ENCODE assay signal across 29 cellular contexts in the genomic region with DNA sequence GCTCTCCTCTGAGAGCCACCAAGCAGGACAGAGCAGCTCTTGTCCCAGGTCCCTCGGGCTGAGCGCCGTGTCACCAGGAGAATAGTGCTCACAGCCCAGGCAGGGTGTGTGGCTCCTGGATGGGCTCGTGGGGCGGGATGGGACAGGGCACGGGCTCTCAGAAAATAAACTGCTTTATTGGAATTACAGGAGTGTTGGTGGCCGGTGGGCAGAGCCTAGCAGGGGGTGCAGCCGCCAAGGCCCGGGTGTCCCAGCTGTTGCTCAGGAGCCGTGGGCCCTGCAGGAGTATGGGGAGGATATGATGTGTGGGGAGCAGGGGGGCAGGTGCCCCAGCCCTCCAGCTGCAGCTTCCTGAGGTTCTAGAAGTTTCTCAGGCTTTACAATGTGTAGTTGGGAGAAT. TPM values are rescaled to one million over a fixed set of nuclear protein-coding genes. Genes with fewer than 3 reads are reported as not detected.
A peak's percentile ranks its signal among the peaks of the same experiment; 100 is the strongest.
DNase-seq lines count a peak whose midpoint lies in the region; ATAC-seq and TF ChIP-seq lines count a peak whose summit lies in the region.
"Had no signal": no experiment of that assay in that cellular context is flagged by ENCODE, and none has a peak within 500 bp of the region (broad histone marks: within the 10 kb centered on the region; RNA-seq: fewer than 3 reads in every experiment).

No MANE protein-coding gene starts in this region.

- no peak for TF ChIP-seq CTCF in cardiac muscle cell (IDR thresholded peaks at IDR 0.05; ENCODE audit: low read depth, low read length)
- TF ChIP-seq CTCF in gastroesophageal sphincter (IDR thresholded peaks at IDR 0.05) = no peak
- TF ChIP-seq CTCF in psoas muscle (IDR thresholded peaks at IDR 0.05) = no peak
- no peak for TF ChIP-seq CTCF in upper lobe of right lung (IDR thresholded peaks at IDR 0.05)

- TF ChIP-seq EP300 in gastroesophageal sphincter (IDR thresholded peaks at IDR 0.05) = no peak

- no peak overlapping the region for H3K4me3 ChIP-seq in cardiac muscle cell
- no peak overlapping the region for H3K4me3 ChIP-seq in gastroesophageal sphincter
- H3K4me3 ChIP-seq in psoas muscle = peak overlapping the region; percentile 42
- no peak overlapping the region for H3K4me3 ChIP-seq in upper lobe of right lung
- H3K4me3 ChIP-seq: SK-N-MC had no signal

- no peaks in the 10 kb centered on the region for H3K9me3 ChIP-seq in cardiac muscle cell (ENCODE audit: low read depth)
- H3K9me3 ChIP-seq in gastroesophageal sphincter = peaks cover 0 to 13% (median 0%) of the 10 kb centered on the region in 3 donors
- no peaks in the 10 kb centered on the region for H3K9me3 ChIP-seq in psoas muscle
- H3K9me3 ChIP-seq in upper lobe of right lung = peaks cover 6% of the 10 kb centered on the region

- H3K27me3 ChIP-seq in cardiac muscle cell (no peaks in the 10 kb centered on the region), gastroesophageal sphincter (no peaks in the 10 kb centered on the region), psoas muscle (ENCODE audit: insufficient read depth in 3 of 3, low read length in 2 of 3) (no peaks in the 10 kb centered on the region), upper lobe of right lung (no peaks in the 10 kb centered on the region)

- H3K36me3 ChIP-seq in cardiac muscle cell (no peaks in the 10 kb centered on the region), gastroesophageal sphincter (peaks cover 0 to 84% of the 10 kb centered on the region in 2 donors), psoas muscle (ENCODE audit: insufficient read depth in 1 of 2, low read depth in 1 of 2) (peaks cover 0 to 21% of the 10 kb centered on the region in 2 donors), upper lobe of right lung (peaks cover 4% of the 10 kb centered on the region)

- H3K4me1 ChIP-seq in cardiac muscle cell (ENCODE audit: low read depth) (peaks cover 9% of the 10 kb centered on the region), gastroesophageal sphincter (peaks cover 0 to 23% (median 16%) of the 10 kb centered on the region in 3 donors), psoas muscle (peaks cover 19% of the 10 kb centered on the region), upper lobe of right lung (peaks cover 4% of the 10 kb centered on the region)

- WGBS in gastroesophageal sphincter (ENCODE audit: low coverage in 1 of 2), 2 donors = 79% methylated on average over 5 of the region's 10 CpGs; no CpG with 5 or more reads in 1 of the 2 donors
- WGBS in psoas muscle, 3 donors = 53 to 68% (median 63%) methylated on average over 10 of the region's 10 CpGs

- no peak for TF ChIP-seq POLR2A in gastroesophageal sphincter (IDR thresholded peaks at IDR 0.05)

- intact Hi-C loops in left cardiac atrium (cut with DNase I) = no loop called here
- intact Hi-C loops in psoas muscle (cut with DNase I) = no loop called here
- intact Hi-C loops in upper lobe of right lung (cut with DNase I) = no loop called here

- DNase-seq in cardiac muscle cell (ENCODE audit: low read depth in 1 of 2, low spot score in 1 of 2) = no peak
- DNase-seq in left cardiac atrium = no peak
- no peak for DNase-seq in psoas muscle
- no peak for DNase-seq in upper lobe of right lung
- DNase-seq in Ammon's horn (ENCODE audit: low spot score) = no peak
- DNase-seq in amniotic stem cell (lab: John Stamatoyannopoulos, UW) = no peak
- DNase-seq: 8988T; activated CD4-positive, alpha-beta memory T cell treated with anti-CD3 and anti-CD28 coated beads for 36 hours; activated CD8-positive, alpha-beta memory T cell treated with anti-CD3 and anti-CD28 coated beads, Interleukin-2, amount 50 U/mL, for 4 hours; CD4-positive, alpha-beta memory T cell; central memory CD4-positive, alpha-beta T cell; DMS 273 treated with DMSO at 0.1 percent for 48 hours; IMR-90; naive B cell; NCI-H446 treated with DMSO at 0.1 percent for 48 hours; stimulated activated CD4-positive, alpha-beta T cell treated with anti-CD3 and anti-CD28 coated beads, Interleukin-2, amount 100 ng/mL, for 48 hours had no signal

- H3K27ac ChIP-seq in cardiac muscle cell (peak overlapping the region; percentile 92), gastroesophageal sphincter (peak overlapping the region in 3 of 4 donors; percentile 69 to 74 (median 73)), psoas muscle (peak overlapping the region; percentile 91), upper lobe of right lung (peak overlapping the region; percentile 53)
- H3K27ac ChIP-seq: SK-N-MC had no signal

- ATAC-seq in left cardiac atrium (no peak), gastroesophageal sphincter (no peak), psoas muscle (peak in 1 of 4 donors; percentile 42), upper lobe of right lung (no peak), GM21360 (IDR thresholded peaks at IDR 0.05; ENCODE audit: unreplicated experiment) (no peak)
- ATAC-seq: activated CD4-positive, CD25-positive, alpha-beta regulatory T cell treated with anti-CD3 and anti-CD28 coated beads, Interleukin-2, amount 50 U/mL, for 24 hours; activated T-helper 17 cell treated with anti-CD3 and anti-CD28 coated beads, Interleukin-2, amount 50 U/mL, for 72 hours had no signal

RNA-seq across cellular contexts. Expression of gene TELO2, which starts 17.1 kb away (rescaled TPM):
- total RNA-seq in cardiac muscle cell = 48.2 and 51.6 TPM in 2 replicates
- 50.7 and 58.7 TPM in 2 replicates for polyA plus RNA-seq in cardiac muscle cell
- total RNA-seq in left cardiac atrium = 10 to 100 TPM; 17.9 to 22.2 TPM
- 10 to 100 TPM; 10.9 to 33.9 (median 20.8) TPM for total RNA-seq in gastroesophageal sphincter
- total RNA-seq in psoas muscle = 10 to 100 TPM; 15.8 to 23.8 (median 19.6) TPM
- polyA plus RNA-seq in psoas muscle = 10 to 100 TPM; 11.6 to 18.3 (median 14.0) TPM
- 26.0 TPM for total RNA-seq in upper lobe of right lung

RNA-seq across cellular contexts. Expression of gene PTX4, which starts 21.5 kb away (rescaled TPM):
- total RNA-seq in cardiac muscle cell = 0.30 and 0.49 TPM in 2 replicates
- not detected in 2 replicates for polyA plus RNA-seq in cardiac muscle cell
- total RNA-seq in left cardiac atrium = under 1 TPM in 1 of 2 donors, not detected in 1; 0.21 TPM
- total RNA-seq in gastroesophageal sphincter = under 1 TPM in 1 of 4 donors, not detected in 3; 0.40 TPM
- under 1 TPM in 1 of 4 donors, not detected in 3; 0.26 TPM for total RNA-seq in psoas muscle
- polyA plus RNA-seq in psoas muscle = under 1 TPM in 2 of 3 donors, not detected in 1; 0.04 to 0.23 TPM
- not detected for total RNA-seq in upper lobe of right lung
- total RNA-seq: activated CD4-positive, alpha-beta memory T cell treated with anti-CD3 and anti-CD28 coated beads for 36 hours; activated T-helper 17 cell treated with anti-CD3 and anti-CD28 coated beads, Interleukin-2, amount 50 U/mL, for 72 hours; CD4-positive, alpha-beta memory T cell; dermis blood vessel endothelial cell; H4; IMR-90; kidney epithelial cell; osteoblast; renal cortical epithelial cell; RPMI7951; T-helper 1 cell treated with Interleukin-12 subunit alpha and Interleukin-12 subunit beta and Interleukin-4 antibody, amounts not matched to agents 30 ng/mL and 1 ng/mL, for 36 hours had no signal
- polyA plus RNA-seq: aorta; CD4-positive, alpha-beta memory T cell had no signal

RNA-seq across cellular contexts. Expression of gene TMEM204, which starts 23.2 kb away (rescaled TPM):
- 0.39 and 0.83 TPM in 2 replicates for total RNA-seq in cardiac muscle cell
- polyA plus RNA-seq in cardiac muscle cell = 0.44 and 1.6 TPM in 2 replicates
- 10 to 100 TPM; 26.7 to 29.4 TPM for total RNA-seq in left cardiac atrium
- 10 to 100 TPM; 28.6 to 48.2 (median 36.6) TPM for total RNA-seq in gastroesophageal sphincter
- 10 to 100 TPM in 2 of 4 donors, 1 to 10 TPM in 2; 7.5 to 21.7 (median 10.2) TPM for total RNA-seq in psoas muscle
- polyA plus RNA-seq in psoas muscle = 10 to 100 TPM; 11.8 to 22.3 (median 12.0) TPM
- 69.2 TPM for total RNA-seq in upper lobe of right lung
- total RNA-seq: H4, RPMI7951 had no signal

RNA-seq across cellular contexts. Expression of gene CLCN7, which starts 35.4 kb away (rescaled TPM):
- total RNA-seq in cardiac muscle cell = 50.1 and 86.2 TPM in 2 replicates
- polyA plus RNA-seq in cardiac muscle cell = 47.0 and 57.6 TPM in 2 replicates
- total RNA-seq in left cardiac atrium = 10 to 100 TPM; 43.0 to 49.7 TPM
- total RNA-seq in gastroesophageal sphincter = 10 to 100 TPM; 33.0 to 67.7 (median 39.2) TPM
- total RNA-seq in psoas muscle = 10 to 100 TPM; 41.2 to 65.4 (median 46.2) TPM
- polyA plus RNA-seq in psoas muscle = 10 to 100 TPM; 27.0 to 33.6 (median 29.7) TPM
- total RNA-seq in upper lobe of right lung = 138 TPM
